ENCODE assay signal across 2 cellular contexts in the genomic region with DNA sequence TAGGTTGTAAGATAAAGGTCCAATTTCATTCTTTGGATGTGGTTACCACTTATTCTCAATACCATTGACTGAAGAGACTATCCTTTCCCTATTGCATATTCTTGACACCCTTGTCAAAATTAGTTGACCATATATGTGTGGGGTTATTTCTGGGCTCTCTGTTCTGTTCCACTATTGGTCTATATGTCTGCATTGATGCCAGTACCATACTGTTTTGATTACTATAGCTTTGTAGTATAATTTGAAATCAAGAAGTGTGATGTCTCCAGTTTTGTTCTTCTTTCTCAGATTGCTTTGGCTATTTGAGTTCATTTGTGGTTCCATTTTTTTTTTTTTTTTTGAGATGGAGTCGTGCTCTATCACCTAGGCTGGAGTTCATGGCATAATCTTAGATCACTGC.
TF ChIP-seq lines count a peak whose summit lies in the region.

No MANE protein-coding gene starts in this region.

TF ChIP-seq in HEK293, 187 proteins besides CTCF, POLR2A, EP300 and RAD21:
- TF ChIP-seq KLF16 (tag by site-specific recombination; IDR thresholded peaks at IDR 0.05) (0 out of 2 replicates have a peak, but pooled peaks have one; percentile 8), SETDB1 (IDR thresholded peaks at IDR 0.05; ENCODE audit: insufficient read length, low read length) (peak; percentile 73), ZNF148 (tag by site-specific recombination; IDR thresholded peaks at IDR 0.05; ENCODE audit: borderline replicate concordance) (no peak), ZNF169 (tag by site-specific recombination; IDR thresholded peaks at IDR 0.05) (no peak), BCL11A (tag by site-specific recombination; IDR thresholded peaks at IDR 0.05; ENCODE audit: low read depth) (no peak), ZNF624 (tag by site-specific recombination; IDR thresholded peaks at IDR 0.05) (no peak), ZSCAN5A (tag by site-specific recombination; IDR thresholded peaks at IDR 0.05) (no peak), ZFP37 (tag by site-specific recombination; IDR thresholded peaks at IDR 0.05) (no peak)
- TF ChIP-seq, protein P1, sequence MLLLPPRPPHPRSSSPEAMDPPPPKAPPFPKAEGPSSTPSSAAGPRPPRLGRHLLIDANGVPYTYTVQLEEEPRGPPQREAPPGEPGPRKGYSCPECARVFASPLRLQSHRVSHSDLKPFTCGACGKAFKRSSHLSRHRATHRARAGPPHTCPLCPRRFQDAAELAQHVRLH (tag by site-specific recombination; IDR thresholded peaks at IDR 0.05) = peak; percentile 71; the same call in 1 of the 2 replicates
- TF ChIP-seq, protein P2, sequence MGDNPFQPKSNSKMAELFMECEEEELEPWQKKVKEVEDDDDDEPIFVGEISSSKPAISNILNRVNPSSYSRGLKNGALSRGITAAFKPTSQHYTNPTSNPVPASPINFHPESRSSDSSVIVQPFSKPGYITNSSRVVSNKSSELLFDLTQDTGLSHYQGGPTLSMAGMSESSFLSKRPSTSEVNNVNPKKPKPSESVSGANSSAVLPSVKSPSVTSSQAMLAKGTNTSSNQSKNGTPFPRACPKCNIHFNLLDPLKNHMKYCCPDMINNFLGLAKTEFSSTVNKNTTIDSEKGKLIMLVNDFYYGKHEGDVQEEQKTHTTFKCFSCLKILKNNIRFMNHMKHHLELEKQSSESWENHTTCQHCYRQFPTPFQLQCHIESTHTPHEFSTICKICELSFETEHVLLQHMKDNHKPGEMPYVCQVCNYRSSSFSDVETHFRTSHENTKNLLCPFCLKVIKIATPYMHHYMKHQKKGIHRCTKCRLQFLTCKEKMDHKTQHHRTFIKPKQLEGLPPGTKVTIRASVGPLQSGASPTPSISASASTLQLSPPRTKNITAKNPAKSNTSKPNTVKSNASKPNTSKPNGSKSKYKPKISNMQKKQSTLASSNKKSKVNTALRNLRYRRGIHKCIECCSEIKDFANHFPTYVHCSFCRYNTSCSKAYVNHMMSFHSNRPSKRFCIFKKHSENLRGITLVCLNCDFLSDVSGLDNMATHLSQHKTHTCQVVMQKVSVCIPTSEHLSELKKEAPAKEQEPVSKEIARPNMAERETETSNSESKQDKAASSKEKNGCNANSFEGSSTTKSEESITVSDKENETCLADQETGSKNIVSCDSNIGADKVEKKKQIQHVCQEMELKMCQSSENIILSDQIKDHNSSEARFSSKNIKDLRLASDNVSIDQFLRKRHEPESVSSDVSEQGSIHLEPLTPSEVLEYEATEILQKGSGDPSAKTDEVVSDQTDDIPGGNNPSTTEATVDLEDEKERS (tag by site-specific recombination; IDR thresholded peaks at IDR 0.05) = peak; percentile 85
- TF ChIP-seq, protein P3, sequence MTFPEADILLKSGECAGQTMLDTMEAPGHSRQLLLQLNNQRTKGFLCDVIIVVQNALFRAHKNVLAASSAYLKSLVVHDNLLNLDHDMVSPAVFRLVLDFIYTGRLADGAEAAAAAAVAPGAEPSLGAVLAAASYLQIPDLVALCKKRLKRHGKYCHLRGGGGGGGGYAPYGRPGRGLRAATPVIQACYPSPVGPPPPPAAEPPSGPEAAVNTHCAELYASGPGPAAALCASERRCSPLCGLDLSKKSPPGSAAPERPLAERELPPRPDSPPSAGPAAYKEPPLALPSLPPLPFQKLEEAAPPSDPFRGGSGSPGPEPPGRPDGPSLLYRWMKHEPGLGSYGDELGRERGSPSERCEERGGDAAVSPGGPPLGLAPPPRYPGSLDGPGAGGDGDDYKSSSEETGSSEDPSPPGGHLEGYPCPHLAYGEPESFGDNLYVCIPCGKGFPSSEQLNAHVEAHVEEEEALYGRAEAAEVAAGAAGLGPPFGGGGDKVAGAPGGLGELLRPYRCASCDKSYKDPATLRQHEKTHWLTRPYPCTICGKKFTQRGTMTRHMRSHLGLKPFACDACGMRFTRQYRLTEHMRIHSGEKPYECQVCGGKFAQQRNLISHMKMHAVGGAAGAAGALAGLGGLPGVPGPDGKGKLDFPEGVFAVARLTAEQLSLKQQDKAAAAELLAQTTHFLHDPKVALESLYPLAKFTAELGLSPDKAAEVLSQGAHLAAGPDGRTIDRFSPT (tag by site-specific recombination; IDR thresholded peaks at IDR 0.05) = no peak

TF ChIP-seq in K562, 482 proteins besides CTCF, POLR2A, EP300 and RAD21:
- TF ChIP-seq TRIM28 (IDR thresholded peaks at IDR 0.05) = peak; percentile 81; the same call in 1 of the 2 replicates
- no peak for TF ChIP-seq PHB (CRISPR knock-in tag; IDR thresholded peaks at IDR 0.05)
- peak; percentile 83 for TF ChIP-seq BCOR (IDR thresholded peaks at IDR 0.05)
- peak in 1 of 2 experiments; percentile 39; a peak in 1 of 4 replicates for TF ChIP-seq KDM1A (IDR thresholded peaks at IDR 0.05)
- peak; percentile 43; the same call in 1 of the 2 replicates for TF ChIP-seq HDAC2 (IDR thresholded peaks at IDR 0.05)
- peak in 1 of 2 experiments; percentile 25; a peak in 1 of 4 replicates for TF ChIP-seq TRIM24 (IDR thresholded peaks at IDR 0.05)
- peak; percentile 40; the same call in 1 of the 2 replicates for TF ChIP-seq SMARCA5 (IDR thresholded peaks at IDR 0.05)
- TF ChIP-seq RBM25 (IDR thresholded peaks at IDR 0.05; ENCODE audit: low read depth, low read length, severe bottlenecking) = peak; percentile 76
- no peak for TF ChIP-seq GABPB1 (CRISPR knock-in tag; IDR thresholded peaks at IDR 0.05)
TF ChIP-seq in K562: peak in this region for 7.
